In the genomic region with DNA sequence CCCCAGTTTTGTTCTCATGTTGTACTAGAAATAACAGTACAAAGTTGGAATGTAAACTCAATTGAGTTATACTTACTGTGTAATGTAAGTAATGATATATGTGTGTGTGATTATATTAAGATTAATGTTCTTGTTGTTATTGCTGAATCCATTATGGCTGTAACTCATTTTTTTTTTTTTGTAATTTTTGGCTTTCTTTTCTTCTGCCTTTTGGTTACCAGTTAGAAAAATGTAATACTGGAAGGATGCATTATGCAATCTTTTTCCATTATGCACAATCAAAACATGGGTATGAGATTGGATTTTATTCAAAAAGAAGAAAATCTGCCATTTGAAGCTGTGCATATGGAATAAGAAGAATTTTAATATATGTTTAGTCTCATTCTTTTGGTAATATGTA, we compare ENCODE assay signal across 26 cellular contexts. TPM values are rescaled to one million over a fixed set of nuclear protein-coding genes. Genes with fewer than 3 reads are reported as not detected.
A peak's percentile ranks its signal among the peaks of the same experiment; 100 is the strongest.
DNase-seq lines count a peak whose midpoint lies in the region; ATAC-seq, FAIRE-seq and TF ChIP-seq lines count a peak whose summit lies in the region.
"Had no signal": no experiment of that assay in that cellular context is flagged by ENCODE, and none has a peak within 500 bp of the region (broad histone marks: within the 10 kb centered on the region; RNA-seq: fewer than 3 reads in every experiment).

No MANE protein-coding gene starts in this region.

- H2BK15ac ChIP-seq in IMR-90 (ENCODE audit: low read depth, low read length) = no peak overlapping the region

- no peak overlapping the region for H3K14ac ChIP-seq in IMR-90 (replicated peaks; ENCODE audit: low read depth, low read length)

- H3K27ac ChIP-seq in IMR-90 (ENCODE audit: insufficient read depth, low read length) (no peak overlapping the region), small intestine (ENCODE audit: low read depth in 1 of 2, low read length in 1 of 2) (no peak overlapping the region), esophagus squamous epithelium (no peak overlapping the region), body of pancreas (no peak overlapping the region)
- H3K27ac ChIP-seq: PC-9, SJSA1 had no signal

- H3K36me3 ChIP-seq in IMR-90 (ENCODE audit: control insufficient read depth, insufficient read depth, low read length) = no peaks in the 10 kb centered on the region
- no peaks in the 10 kb centered on the region for H3K36me3 ChIP-seq in adipocyte (ENCODE audit: control insufficient read depth, insufficient read depth, low read length, severe bottlenecking)
- no peaks in the 10 kb centered on the region for H3K36me3 ChIP-seq in small intestine (ENCODE audit: control insufficient read depth in 2 of 2, insufficient read depth in 2 of 2, low read length in 2 of 2)
- H3K36me3 ChIP-seq in esophagus squamous epithelium = no peaks in the 10 kb centered on the region
- H3K36me3 ChIP-seq in body of pancreas (replicated peaks in 1 of 2; ENCODE audit: insufficient read depth in 1 of 2, low read depth in 2 of 2) = no peaks in the 10 kb centered on the region
- H3K36me3 ChIP-seq: SJSA1 had no signal

- ATAC-seq in IMR-90 (ENCODE audit: low read depth) = no peak
- no peak for ATAC-seq in GM21381 (IDR thresholded peaks at IDR 0.05; ENCODE audit: unreplicated experiment)
- ATAC-seq in HG03354 (IDR thresholded peaks at IDR 0.05; ENCODE audit: poor library complexity, severe bottlenecking, unreplicated experiment) = no peak
- ATAC-seq in body of pancreas = no peak

- no peaks in the 10 kb centered on the region for H4K20me1 ChIP-seq in IMR-90 (ENCODE audit: insufficient read depth, low read length)

- H3K9me3 ChIP-seq in IMR-90 (ENCODE audit: control insufficient read depth, insufficient read depth, low read length) (no peaks in the 10 kb centered on the region), adipocyte (ENCODE audit: control insufficient read depth, low read length) (peaks cover 2% of the 10 kb centered on the region), small intestine (ENCODE audit: control insufficient read depth, low read depth) (no peaks in the 10 kb centered on the region), esophagus squamous epithelium (no peaks in the 10 kb centered on the region), body of pancreas (no peaks in the 10 kb centered on the region)
- H3K9me3 ChIP-seq: SJSA1 had no signal

- POLR2A ChIA-PET in IMR-90 (lab: Charles Lee; ENCODE audit: unreplicated experiment) = no interaction called here

- H4K91ac ChIP-seq in IMR-90 (ENCODE audit: insufficient read depth, low read depth, low read length) = no peak overlapping the region

- H3K27me3 ChIP-seq in IMR-90 (ENCODE audit: control insufficient read depth, insufficient read depth, low read length) (no peaks in the 10 kb centered on the region), adipocyte (replicated peaks; ENCODE audit: control insufficient read depth, insufficient read depth, low read length) (no peaks in the 10 kb centered on the region), small intestine (ENCODE audit: control insufficient read depth in 2 of 2, insufficient read depth in 2 of 2, low read length in 2 of 2) (no peaks in the 10 kb centered on the region), esophagus squamous epithelium (no peaks in the 10 kb centered on the region), body of pancreas (no peaks in the 10 kb centered on the region)
- H3K27me3 ChIP-seq: SJSA1 had no signal

- intact Hi-C loops in IMR-90 (cut with micrococcal nuclease) = no loop called here
- intact Hi-C loops in esophagus squamous epithelium (cut with DNase I) = no loop called here
- intact Hi-C loops in body of pancreas (cut with DNase I) = no loop called here

- no peak overlapping the region for H3K56ac ChIP-seq in IMR-90 (ENCODE audit: extremely low read depth, insufficient read depth, low read length)

- H4K8ac ChIP-seq in IMR-90 (ENCODE audit: low read depth in 2 of 2, low read length in 2 of 2) = no peak overlapping the region

- TF ChIP-seq CTCF in IMR-90 (conservative IDR thresholded peaks at IDR 0.05; ENCODE audit: low read depth, low read length) (no peak), fibroblast of the aortic adventitia (IDR thresholded peaks at IDR 0.05; ENCODE audit: insufficient read depth, low read length) (no peak), esophagus squamous epithelium (IDR thresholded peaks at IDR 0.05) (no peak), body of pancreas (IDR thresholded peaks at IDR 0.05) (no peak)

- H2BK20ac ChIP-seq in IMR-90 (ENCODE audit: low read depth, low read length) = no peak overlapping the region

- peak; percentile 15 for FAIRE-seq in small intestine (lab: Jason Lieb, UNC)
- FAIRE-seq: A204.1, H54, HTR-8/SVneo had no signal

- H3K9ac ChIP-seq in IMR-90 (ENCODE audit: low read depth, low read length) = no peak overlapping the region
- no peak overlapping the region for H3K9ac ChIP-seq in adipocyte (ENCODE audit: low read length)

- CTCF ChIA-PET in IMR-90 (lab: Yijun Ruan, JAX) = no interaction called here

- dilution Hi-C loops in IMR-90 (cut with HindIII; ENCODE audit: low sequenced_read_pairs, unreplicated experiment) = no loop called here

- no peak overlapping the region for H3K4ac ChIP-seq in IMR-90 (ENCODE audit: low read depth, low read length)

- H3K9me1 ChIP-seq in IMR-90 (ENCODE audit: insufficient read depth, low read length) = no peaks in the 10 kb centered on the region

- H2AK5ac ChIP-seq in IMR-90 (ENCODE audit: low read depth, low read length) = no peak overlapping the region

- no peak overlapping the region for H2BK5ac ChIP-seq in IMR-90 (ENCODE audit: low read depth, low read length, poor library complexity, severe bottlenecking)

- no peak for TF ChIP-seq RAD21 in IMR-90 (IDR thresholded peaks at IDR 0.05; ENCODE audit: low read length)

- H3K18ac ChIP-seq in IMR-90 (ENCODE audit: low read depth, low read length) = no peak overlapping the region

- DNase-seq in IMR-90 = no peak
- peak; percentile 41 for DNase-seq in adipocyte (ENCODE audit: low read depth)
- peak; percentile 9 for DNase-seq in fibroblast of the aortic adventitia (ENCODE audit: low read depth)
- no peak for DNase-seq in small intestine
- DNase-seq in esophagus squamous epithelium (lab: John Stamatoyannopoulos, UW) = no peak
- DNase-seq in body of pancreas = no peak
- DNase-seq: C1 segment of cervical spinal cord; CD4-positive, alpha-beta memory T cell; DMS79 treated with DMSO at 0.1 percent for 48 hours; GF-D8; KG1; MM.1S; NCI-H2029; NCI-H446 treated with DMSO at 0.1 percent for 48 hours; NCI-H526; NCI-H82; NK-92 treated with Interleukin-12 subunit alpha and Interleukin-12 subunit beta, amount 100 ng/mL, for 24 hours; PC-9; Right ventricle myocardium superior had no signal

- H4K5ac ChIP-seq in IMR-90 (ENCODE audit: low read depth, low read length) = no peak overlapping the region

- no peak overlapping the region for H2BK120ac ChIP-seq in IMR-90 (ENCODE audit: low read depth, low read length)

- H3K4me2 ChIP-seq in IMR-90 (ENCODE audit: low read depth, low read length) = no peak overlapping the region
- H3K4me2 ChIP-seq: PC-9 had no signal

- H3K23ac ChIP-seq in IMR-90 (ENCODE audit: low read depth, low read length) = no peak overlapping the region

- no TSS peak for BruUV-seq in IMR-90 (replicated peaks; lab: Mats Ljungman, UMichigan)

- in situ Hi-C loops in IMR-90 (cut with MboI; ENCODE audit: low sequenced_read_pairs) = no loop called here

- H3K79me1 ChIP-seq in IMR-90 (ENCODE audit: low read depth in 1 of 2, low read length in 2 of 2) = no peaks in the 10 kb centered on the region

- H2AFZ ChIP-seq in IMR-90 (replicated peaks; ENCODE audit: low read length, poor library complexity) = no peak overlapping the region
- H2AFZ ChIP-seq: PC-9 had no signal

- no peak overlapping the region for H2AK9ac ChIP-seq in IMR-90 (replicated peaks; ENCODE audit: low read depth, low read length, poor library complexity)

- H3K4me1 ChIP-seq in IMR-90 (ENCODE audit: control insufficient read depth, insufficient read depth, low read length) = no peaks in the 10 kb centered on the region
- H3K4me1 ChIP-seq in adipocyte (ENCODE audit: control insufficient read depth, insufficient read depth, low read length) = peaks cover 3% of the 10 kb centered on the region
- H3K4me1 ChIP-seq in small intestine (ENCODE audit: control insufficient read depth in 2 of 2, insufficient read depth in 1 of 2, low read depth in 1 of 2, low read length in 1 of 2) = no peaks in the 10 kb centered on the region
- no peaks in the 10 kb centered on the region for H3K4me1 ChIP-seq in esophagus squamous epithelium
- H3K4me1 ChIP-seq in body of pancreas = no peaks in the 10 kb centered on the region
- H3K4me1 ChIP-seq: SJSA1 had no signal

- H3K4me3 ChIP-seq in IMR-90 (ENCODE audit: insufficient read depth, low read depth, low read length) (no peak overlapping the region), adipocyte (ENCODE audit: low read length) (no peak overlapping the region), fibroblast of the aortic adventitia (ENCODE audit: low read depth, low read length) (no peak overlapping the region), small intestine (ENCODE audit: low read depth in 1 of 2, low read length in 2 of 2) (no peak overlapping the region), esophagus squamous epithelium (no peak overlapping the region), body of pancreas (no peak overlapping the region)
- H3K4me3 ChIP-seq: PC-9, SJSA1 had no signal

- TF ChIP-seq POLR2A in IMR-90 (IDR thresholded peaks at IDR 0.05; ENCODE audit: low read depth, low read length) (no peak), esophagus squamous epithelium (IDR thresholded peaks at IDR 0.05) (no peak), body of pancreas (IDR thresholded peaks at IDR 0.05) (no peak)

TF ChIP-seq in IMR-90, 13 proteins besides CTCF, POLR2A, EP300 and RAD21:
- TF ChIP-seq, protein P1, sequence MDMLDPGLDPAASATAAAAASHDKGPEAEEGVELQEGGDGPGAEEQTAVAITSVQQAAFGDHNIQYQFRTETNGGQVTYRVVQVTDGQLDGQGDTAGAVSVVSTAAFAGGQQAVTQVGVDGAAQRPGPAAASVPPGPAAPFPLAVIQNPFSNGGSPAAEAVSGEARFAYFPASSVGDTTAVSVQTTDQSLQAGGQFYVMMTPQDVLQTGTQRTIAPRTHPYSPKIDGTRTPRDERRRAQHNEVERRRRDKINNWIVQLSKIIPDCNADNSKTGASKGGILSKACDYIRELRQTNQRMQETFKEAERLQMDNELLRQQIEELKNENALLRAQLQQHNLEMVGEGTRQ (IDR thresholded peaks at IDR 0.05; ENCODE audit: low read depth, low read length) = no peak
- TF ChIP-seq CEBPB (IDR thresholded peaks at IDR 0.05; ENCODE audit: low read depth, low read length) = 0 out of 2 replicates have a peak, but pooled peaks have one; percentile 0

RNA-seq across cellular contexts. Expression of a gene that starts 34.0 kb away (rescaled TPM):
- under 0.01 and 0.28 TPM in 2 replicates for total RNA-seq in IMR-90 (2012; rRNA removed)
- polyA plus RNA-seq in IMR-90 (2012; rRNA removed) = 0.16 and 0.51 TPM in 2 replicates
- polyA plus RNA-seq in IMR-90 (2012; cell fraction: cytosol; rRNA removed) = 0.05 and 0.32 TPM in 2 replicates
- polyA plus RNA-seq in IMR-90 (2012; cell fraction: nucleus; rRNA removed; ENCODE audit: low replicate concordance) = 0.02 and 0.46 TPM in 2 replicates
- total RNA-seq in fibroblast of the aortic adventitia (ENCODE audit: low replicate concordance) = 0.41 and 0.54 TPM in 2 replicates
- 1 to 10 TPM in 2 of 3 donors, under 1 TPM in 1; 0.89 to 3.0 (median 1.4) TPM for polyA plus RNA-seq in small intestine
- 1 to 10 TPM in 1 of 4 donors, under 1 TPM in 3; 0.27 to 1.2 (median 0.51) TPM for total RNA-seq in esophagus squamous epithelium
- total RNA-seq in body of pancreas = 1 to 10 TPM; 1.0 to 2.0 TPM
- total RNA-seq: CD4-positive, alpha-beta memory T cell; RPMI7951; SJSA1 had no signal

Comparison
In these comparisons a context has a peak if more than half of its experiments do, and no peak if none do; other contexts are left out.
1. DNase-seq: peak in adipocyte (single experiment) and fibroblast of the aortic adventitia (single experiment); none in IMR-90 (single experiment), small intestine (single experiment), esophagus squamous epithelium (single experiment) and body of pancreas (0 of 4).